9 cellular contexts compared by ENCODE assay signal in the genomic region with DNA sequence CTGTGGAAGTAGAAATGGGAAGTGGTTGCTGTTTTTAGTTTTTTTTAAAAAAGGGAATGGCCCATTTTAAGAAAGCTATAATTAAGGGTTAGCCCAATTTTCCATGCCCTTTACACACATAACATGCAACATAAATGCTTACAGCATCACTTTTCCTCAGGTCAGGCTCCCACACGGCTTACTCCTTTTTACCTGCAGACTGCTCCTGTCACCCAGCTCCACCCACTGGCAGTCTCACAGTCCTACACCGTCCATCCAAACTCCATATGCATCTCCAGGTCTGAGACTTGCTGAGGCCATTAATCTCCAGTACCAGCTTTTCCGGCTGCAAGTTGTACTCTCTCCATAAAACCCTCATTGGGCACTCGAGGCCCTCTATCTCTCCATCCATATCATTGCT. TPM values are rescaled to one million over a fixed set of nuclear protein-coding genes. Genes with fewer than 3 reads are reported as not detected.
DNase-seq lines count a peak whose midpoint lies in the region; ATAC-seq and TF ChIP-seq lines count a peak whose summit lies in the region.
"Had no signal": no experiment of that assay in that cellular context is flagged by ENCODE, and none has a peak within 500 bp of the region (broad histone marks: within the 10 kb centered on the region; RNA-seq: fewer than 3 reads in every experiment).

No MANE protein-coding gene starts in this region.

- no peaks in the 10 kb centered on the region for H3K9me3 Mint-ChIP-seq in activated CD4-positive, alpha-beta memory T cell treated with anti-CD3 and anti-CD28 coated beads for 36 hours
- H3K9me3 Mint-ChIP-seq in activated CD4-positive, alpha-beta memory T cell treated with anti-CD3 and anti-CD28 coated beads, Interleukin-2, amount 10 ng/mL, durations not matched to agents 7 days and 5 days: no peaks in the 10 kb centered on the region
- no peaks in the 10 kb centered on the region for H3K9me3 Mint-ChIP-seq in stimulated activated naive B cell treated with anti-CD40 and anti-IgM and Interleukin-4, amounts not matched to agents 10 μg/mL and 1 μg/mL and 100 μg/mL, for 72 hours

- in situ Hi-C loops in brain microvascular endothelial cell (cut with HindIII; ENCODE audit: low pct_ligation_motif_present, low sequenced_read_pairs): no loop called here

- DNase-seq in activated CD4-positive, alpha-beta memory T cell treated with anti-CD3 and anti-CD28 coated beads for 36 hours: peak; percentile 14
- DNase-seq in activated CD4-positive, alpha-beta memory T cell treated with anti-CD3 and anti-CD28 coated beads, Interleukin-2, amount 10 ng/mL, durations not matched to agents 7 days and 5 days: no peak
- DNase-seq in Kasumi-1 (lab: John Stamatoyannopoulos, UW) (peak; percentile 24 to 37), brain microvascular endothelial cell (no peak), lower leg skin (ENCODE audit: low spot score in 2 of 2) (no peak), inferior parietal cortex (ENCODE audit: extremely low spot score) (no peak), activated gamma-delta T cell treated with Interleukin-2 at 50 U/mL for 16 hours (no peak)
- DNase-seq in stimulated activated naive B cell treated with anti-CD40 and anti-IgM and Interleukin-4, amounts not matched to agents 10 μg/mL and 1 μg/mL and 100 μg/mL, for 72 hours: no peak

- CTCF ChIA-PET in activated CD4-positive, alpha-beta memory T cell treated with anti-CD3 and anti-CD28 coated beads for 36 hours (lab: Charles Lee): interaction anchor here (1.3 to 1.5 kb wide), 3 partner anchors 15 to 75 kb away, joined by 3 to 8 read pairs (median 4); no protein-coding TSS in a partner anchor
- CTCF ChIA-PET in activated CD4-positive, alpha-beta memory T cell treated with anti-CD3 and anti-CD28 coated beads, Interleukin-2, amount 10 ng/mL, durations not matched to agents 7 days and 5 days (lab: Charles Lee): no interaction called here

- H3K4me3 Mint-ChIP-seq in activated CD4-positive, alpha-beta memory T cell treated with anti-CD3 and anti-CD28 coated beads for 36 hours: no peak overlapping the region
- H3K4me3 Mint-ChIP-seq in activated CD4-positive, alpha-beta memory T cell treated with anti-CD3 and anti-CD28 coated beads, Interleukin-2, amount 10 ng/mL, durations not matched to agents 7 days and 5 days: no peak overlapping the region
- no peak overlapping the region for H3K4me3 Mint-ChIP-seq in stimulated activated naive B cell treated with anti-CD40 and anti-IgM and Interleukin-4, amounts not matched to agents 10 μg/mL and 1 μg/mL and 100 μg/mL, for 72 hours

- peak; percentile 45 to 61 for ATAC-seq in stimulated activated naive B cell treated with anti-CD40 and anti-IgM and Interleukin-4, amounts not matched to agents 10 μg/mL and 1 μg/mL and 100 μg/mL, for 72 hours (replicated peaks)

- no peak overlapping the region for H3K27ac Mint-ChIP-seq in activated CD4-positive, alpha-beta memory T cell treated with anti-CD3 and anti-CD28 coated beads for 36 hours
- H3K27ac Mint-ChIP-seq in activated CD4-positive, alpha-beta memory T cell treated with anti-CD3 and anti-CD28 coated beads, Interleukin-2, amount 10 ng/mL, durations not matched to agents 7 days and 5 days: no peak overlapping the region
- no peak overlapping the region for H3K27ac Mint-ChIP-seq in stimulated activated naive B cell treated with anti-CD40 and anti-IgM and Interleukin-4, amounts not matched to agents 10 μg/mL and 1 μg/mL and 100 μg/mL, for 72 hours

- H3K4me3 ChIP-seq in brain microvascular endothelial cell (ENCODE audit: low read depth, low read length) (no peak overlapping the region), lower leg skin (ENCODE audit: low read depth, poor library complexity, severe bottlenecking) (no peak overlapping the region)

- no peaks in the 10 kb centered on the region for H3K36me3 Mint-ChIP-seq in activated CD4-positive, alpha-beta memory T cell treated with anti-CD3 and anti-CD28 coated beads for 36 hours
- H3K36me3 Mint-ChIP-seq in activated CD4-positive, alpha-beta memory T cell treated with anti-CD3 and anti-CD28 coated beads, Interleukin-2, amount 10 ng/mL, durations not matched to agents 7 days and 5 days (ENCODE audit: low read depth): no peaks in the 10 kb centered on the region
- no peaks in the 10 kb centered on the region for H3K36me3 Mint-ChIP-seq in stimulated activated naive B cell treated with anti-CD40 and anti-IgM and Interleukin-4, amounts not matched to agents 10 μg/mL and 1 μg/mL and 100 μg/mL, for 72 hours

- intact Hi-C loops in activated CD4-positive, alpha-beta memory T cell treated with anti-CD3 and anti-CD28 coated beads for 36 hours (cut with micrococcal nuclease): no loop called here
- intact Hi-C loops in lower leg skin (cut with DNase I; ENCODE audit: low total_unique reads): no loop called here

- POLR2A ChIA-PET in activated CD4-positive, alpha-beta memory T cell treated with anti-CD3 and anti-CD28 coated beads for 36 hours (lab: Charles Lee): no interaction called here
- POLR2A ChIA-PET in activated CD4-positive, alpha-beta memory T cell treated with anti-CD3 and anti-CD28 coated beads, Interleukin-2, amount 10 ng/mL, durations not matched to agents 7 days and 5 days (lab: Charles Lee): no interaction called here

- peaks cover 2% of the 10 kb centered on the region for H3K27me3 Mint-ChIP-seq in activated CD4-positive, alpha-beta memory T cell treated with anti-CD3 and anti-CD28 coated beads for 36 hours
- peaks cover 18% of the 10 kb centered on the region for H3K27me3 Mint-ChIP-seq in activated CD4-positive, alpha-beta memory T cell treated with anti-CD3 and anti-CD28 coated beads, Interleukin-2, amount 10 ng/mL, durations not matched to agents 7 days and 5 days
- H3K27me3 Mint-ChIP-seq in stimulated activated naive B cell treated with anti-CD40 and anti-IgM and Interleukin-4, amounts not matched to agents 10 μg/mL and 1 μg/mL and 100 μg/mL, for 72 hours: no peaks in the 10 kb centered on the region

- H3K27me3 ChIP-seq in brain microvascular endothelial cell (replicated peaks): no peaks in the 10 kb centered on the region

- 40 to 56% methylated on average over 4 of the region's 4 CpGs for WGBS in lower leg skin, 2 donors

- peak; percentile 35 for TF ChIP-seq CTCF in brain microvascular endothelial cell (IDR thresholded peaks at IDR 0.05; ENCODE audit: low read depth, low read length, missing control alignments)
- TF ChIP-seq CTCF in lower leg skin (IDR thresholded peaks at IDR 0.05): no peak

- H3K36me3 ChIP-seq in brain microvascular endothelial cell (replicated peaks): no peaks in the 10 kb centered on the region

- TF ChIP-seq POLR2A in lower leg skin (IDR thresholded peaks at IDR 0.05): no peak

- no peak overlapping the region for H3K27ac ChIP-seq in brain microvascular endothelial cell
- H3K27ac ChIP-seq: HL-60 had no signal

- no peaks in the 10 kb centered on the region for H3K4me1 Mint-ChIP-seq in activated CD4-positive, alpha-beta memory T cell treated with anti-CD3 and anti-CD28 coated beads for 36 hours (ENCODE audit: low read depth)
- no peaks in the 10 kb centered on the region for H3K4me1 Mint-ChIP-seq in activated CD4-positive, alpha-beta memory T cell treated with anti-CD3 and anti-CD28 coated beads, Interleukin-2, amount 10 ng/mL, durations not matched to agents 7 days and 5 days
- peaks cover 3 to 6% of the 10 kb centered on the region in 2 donors for H3K4me1 Mint-ChIP-seq in stimulated activated naive B cell treated with anti-CD40 and anti-IgM and Interleukin-4, amounts not matched to agents 10 μg/mL and 1 μg/mL and 100 μg/mL, for 72 hours

RNA-seq across cellular contexts. Expression of gene MORC1, which starts 19.7 kb away (rescaled TPM):
- not detected for total RNA-seq in activated CD4-positive, alpha-beta memory T cell treated with anti-CD3 and anti-CD28 coated beads for 36 hours
- not detected for total RNA-seq in activated CD4-positive, alpha-beta memory T cell treated with anti-CD3 and anti-CD28 coated beads, Interleukin-2, amount 10 ng/mL, durations not matched to agents 7 days and 5 days
- total RNA-seq in lower leg skin: not detected

RNA-seq across cellular contexts. Expression of gene C3orf85, which starts 38.3 kb away (rescaled TPM):
- total RNA-seq in activated CD4-positive, alpha-beta memory T cell treated with anti-CD3 and anti-CD28 coated beads for 36 hours: not detected
- not detected for total RNA-seq in activated CD4-positive, alpha-beta memory T cell treated with anti-CD3 and anti-CD28 coated beads, Interleukin-2, amount 10 ng/mL, durations not matched to agents 7 days and 5 days
- not detected for total RNA-seq in lower leg skin

Comparison
In these comparisons a context has a peak if more than half of its experiments do, and no peak if none do; other contexts are left out.
1. DNase-seq: peak in activated CD4-positive, alpha-beta memory T cell treated with anti-CD3 and anti-CD28 coated beads for 36 hours (single experiment) and Kasumi-1 (2 of 2); none in activated CD4-positive, alpha-beta memory T cell treated with anti-CD3 and anti-CD28 coated beads, Interleukin-2, amount 10 ng/mL, durations not matched to agents 7 days and 5 days (single experiment), brain microvascular endothelial cell (single experiment), stimulated activated naive B cell treated with anti-CD40 and anti-IgM and Interleukin-4, amounts not matched to agents 10 μg/mL and 1 μg/mL and 100 μg/mL, for 72 hours (single experiment), lower leg skin (0 of 2), inferior parietal cortex (single experiment) and activated gamma-delta T cell treated with Interleukin-2 at 50 U/mL for 16 hours (single experiment).